Comparison of ENCODE assay signal across 30 cellular contexts in genomic region chr14:86990396-86990795, GRCh38.
"Had no signal": no experiment of that assay in that cellular context is flagged by ENCODE, and none has a peak within 500 bp of the region (broad histone marks: within the 10 kb centered on the region; RNA-seq: fewer than 3 reads in every experiment).

No MANE protein-coding gene starts in this region.

- H3K27me3 Mint-ChIP-seq: memory B cell; naive thymus-derived CD8-positive, alpha-beta T cell; stimulated activated memory B cell treated with anti-CD40 and anti-IgM and Interleukin-4, amounts not matched to agents 10 μg/mL and 1 μg/mL and 100 μg/mL, for 72 hours; stimulated activated naive CD8-positive, alpha-beta T cell treated with anti-CD3 and anti-CD28 coated beads, Interleukin-15, amount 100 ng/mL, for 72 hours had no signal

- H3K27ac Mint-ChIP-seq: immature natural killer cell; memory B cell; naive thymus-derived CD8-positive, alpha-beta T cell; stimulated activated memory B cell treated with anti-CD40 and anti-IgM and Interleukin-4, amounts not matched to agents 10 μg/mL and 1 μg/mL and 100 μg/mL, for 72 hours; stimulated activated naive CD8-positive, alpha-beta T cell treated with anti-CD3 and anti-CD28 coated beads, Interleukin-15, amount 100 ng/mL, for 72 hours had no signal

- H3K9me3 Mint-ChIP-seq: neural crest cell; stimulated activated memory B cell treated with anti-CD40 and anti-IgM and Interleukin-4, amounts not matched to agents 10 μg/mL and 1 μg/mL and 100 μg/mL, for 72 hours; stimulated activated naive CD8-positive, alpha-beta T cell treated with anti-CD3 and anti-CD28 coated beads, Interleukin-15, amount 100 ng/mL, for 72 hours had no signal

- DNase-seq: hypothalamus; immature natural killer cell; kidney; left colon; left lung; midbrain; mucosa of descending colon; naive thymus-derived CD8-positive, alpha-beta T cell; nucleus accumbens; pancreas; posterior cingulate gyrus; right lobe of liver; stimulated activated CD4-positive, alpha-beta T cell treated with anti-CD3 and anti-CD28 coated beads, Interleukin-1b, Interleukin-23, amount 100 ng/mL, for 48 hours; stimulated activated CD4-positive, alpha-beta T cell treated with anti-CD3 and anti-CD28 coated beads, Interleukin-2, amount 100 ng/mL, for 48 hours; stimulated activated CD4-positive, alpha-beta T cell treated with anti-CD3 and anti-CD28 coated beads, Interleukin-4, amount 100 ng/mL, for 4 hours; stimulated activated CD8-positive, alpha-beta memory T cell treated with anti-CD3 and anti-CD28 coated beads, Interleukin-4, amount 100 ng/mL, for 48 hours; stimulated activated naive CD4-positive, alpha-beta T cell treated with Interleukin-2 at 50 U/mL for 16 hours; stimulated activated naive CD8-positive, alpha-beta T cell treated with anti-CD3 and anti-CD28 coated beads, Interleukin-15, amount 100 ng/mL, for 72 hours; substantia nigra; upper lobe of left lung had no signal

- H3K4me3 ChIP-seq: left lung, lung, mucosa of descending colon, pancreas, prostate gland, right atrium auricular region, right lobe of liver, smooth muscle cell, tibial nerve, upper lobe of left lung, vagina had no signal

- H3K9me3 ChIP-seq: pancreas, prostate gland, right atrium auricular region, right lobe of liver, upper lobe of left lung, vagina had no signal

- H3K4me1 ChIP-seq: left lung, pancreas, prostate gland, right atrium auricular region, right lobe of liver, tibial nerve, upper lobe of left lung, vagina had no signal

- H3K4me2 ChIP-seq: smooth muscle cell had no signal

- H3K4me1 Mint-ChIP-seq: immature natural killer cell; memory B cell; naive thymus-derived CD8-positive, alpha-beta T cell; neural crest cell; stimulated activated memory B cell treated with anti-CD40 and anti-IgM and Interleukin-4, amounts not matched to agents 10 μg/mL and 1 μg/mL and 100 μg/mL, for 72 hours; stimulated activated naive CD8-positive, alpha-beta T cell treated with anti-CD3 and anti-CD28 coated beads, Interleukin-15, amount 100 ng/mL, for 72 hours had no signal

- H3K27ac ChIP-seq: left lung, pancreas, prostate gland, right atrium auricular region, right lobe of liver, tibial nerve, upper lobe of left lung, vagina had no signal

- H3K27me3 ChIP-seq: left lung, pancreas, right atrium auricular region, right lobe of liver, tibial nerve, upper lobe of left lung, vagina had no signal

- H3K36me3 ChIP-seq: left lung, pancreas, prostate gland, right atrium auricular region, right lobe of liver, tibial nerve, upper lobe of left lung, vagina had no signal

- H3K36me3 Mint-ChIP-seq: immature natural killer cell; memory B cell; naive thymus-derived CD8-positive, alpha-beta T cell; stimulated activated memory B cell treated with anti-CD40 and anti-IgM and Interleukin-4, amounts not matched to agents 10 μg/mL and 1 μg/mL and 100 μg/mL, for 72 hours had no signal

- H3K4me3 Mint-ChIP-seq: immature natural killer cell; memory B cell; naive thymus-derived CD8-positive, alpha-beta T cell; nephron; neural crest cell; stimulated activated memory B cell treated with anti-CD40 and anti-IgM and Interleukin-4, amounts not matched to agents 10 μg/mL and 1 μg/mL and 100 μg/mL, for 72 hours; stimulated activated naive CD8-positive, alpha-beta T cell treated with anti-CD3 and anti-CD28 coated beads, Interleukin-15, amount 100 ng/mL, for 72 hours had no signal

- ATAC-seq: left colon; left lung; mucosa of descending colon; naive thymus-derived CD8-positive, alpha-beta T cell; pancreas; right lobe of liver; stimulated activated memory B cell treated with anti-CD40 and anti-IgM and Interleukin-4, amounts not matched to agents 10 μg/mL and 1 μg/mL and 100 μg/mL, for 72 hours; stimulated activated naive CD8-positive, alpha-beta T cell treated with anti-CD3 and anti-CD28 coated beads, Interleukin-15, amount 100 ng/mL, for 72 hours had no signal
